1 cellular context compared by ENCODE assay signal in the genomic region with DNA sequence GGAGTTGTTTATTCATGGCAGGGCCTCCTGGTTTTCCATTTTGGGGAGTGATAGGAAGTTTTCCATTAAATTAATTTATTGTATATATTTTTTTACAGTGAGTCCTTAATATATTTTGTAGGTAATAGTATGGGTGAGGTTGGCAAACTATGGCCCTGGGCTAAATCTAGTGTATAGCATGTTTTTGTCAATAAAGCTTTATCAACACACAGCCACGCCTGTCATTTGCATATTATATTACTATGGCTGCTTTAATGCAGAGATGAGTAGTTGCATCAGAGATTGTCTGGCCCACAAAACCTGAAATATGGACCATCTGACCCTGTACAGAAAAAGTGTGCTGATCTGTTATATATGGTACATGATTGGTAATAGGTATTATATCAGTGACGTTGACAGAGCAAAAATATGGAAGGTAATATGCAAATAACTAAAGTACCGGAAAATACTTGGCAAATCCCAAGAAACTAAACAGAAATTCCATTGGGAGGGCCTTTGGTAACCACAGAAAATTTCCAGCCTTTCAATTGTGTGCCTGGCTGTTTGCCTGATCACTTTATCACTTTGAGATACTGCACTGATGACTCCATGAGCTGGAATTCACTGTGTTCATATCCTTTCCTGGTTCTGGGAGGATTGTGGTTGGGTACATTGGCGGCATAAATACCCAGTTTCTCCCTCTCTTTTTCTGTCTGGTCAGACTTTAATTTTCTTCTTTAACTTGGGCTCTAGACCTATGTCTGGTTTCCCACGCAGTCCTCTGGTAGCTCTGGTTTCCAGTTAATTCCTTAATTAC.
TF ChIP-seq lines count a peak whose summit lies in the region.

No MANE protein-coding gene starts in this region.

TF ChIP-seq in K562, 482 proteins besides CTCF, POLR2A, EP300 and RAD21 (continued from another document):
- TF ChIP-seq, protein P1, sequence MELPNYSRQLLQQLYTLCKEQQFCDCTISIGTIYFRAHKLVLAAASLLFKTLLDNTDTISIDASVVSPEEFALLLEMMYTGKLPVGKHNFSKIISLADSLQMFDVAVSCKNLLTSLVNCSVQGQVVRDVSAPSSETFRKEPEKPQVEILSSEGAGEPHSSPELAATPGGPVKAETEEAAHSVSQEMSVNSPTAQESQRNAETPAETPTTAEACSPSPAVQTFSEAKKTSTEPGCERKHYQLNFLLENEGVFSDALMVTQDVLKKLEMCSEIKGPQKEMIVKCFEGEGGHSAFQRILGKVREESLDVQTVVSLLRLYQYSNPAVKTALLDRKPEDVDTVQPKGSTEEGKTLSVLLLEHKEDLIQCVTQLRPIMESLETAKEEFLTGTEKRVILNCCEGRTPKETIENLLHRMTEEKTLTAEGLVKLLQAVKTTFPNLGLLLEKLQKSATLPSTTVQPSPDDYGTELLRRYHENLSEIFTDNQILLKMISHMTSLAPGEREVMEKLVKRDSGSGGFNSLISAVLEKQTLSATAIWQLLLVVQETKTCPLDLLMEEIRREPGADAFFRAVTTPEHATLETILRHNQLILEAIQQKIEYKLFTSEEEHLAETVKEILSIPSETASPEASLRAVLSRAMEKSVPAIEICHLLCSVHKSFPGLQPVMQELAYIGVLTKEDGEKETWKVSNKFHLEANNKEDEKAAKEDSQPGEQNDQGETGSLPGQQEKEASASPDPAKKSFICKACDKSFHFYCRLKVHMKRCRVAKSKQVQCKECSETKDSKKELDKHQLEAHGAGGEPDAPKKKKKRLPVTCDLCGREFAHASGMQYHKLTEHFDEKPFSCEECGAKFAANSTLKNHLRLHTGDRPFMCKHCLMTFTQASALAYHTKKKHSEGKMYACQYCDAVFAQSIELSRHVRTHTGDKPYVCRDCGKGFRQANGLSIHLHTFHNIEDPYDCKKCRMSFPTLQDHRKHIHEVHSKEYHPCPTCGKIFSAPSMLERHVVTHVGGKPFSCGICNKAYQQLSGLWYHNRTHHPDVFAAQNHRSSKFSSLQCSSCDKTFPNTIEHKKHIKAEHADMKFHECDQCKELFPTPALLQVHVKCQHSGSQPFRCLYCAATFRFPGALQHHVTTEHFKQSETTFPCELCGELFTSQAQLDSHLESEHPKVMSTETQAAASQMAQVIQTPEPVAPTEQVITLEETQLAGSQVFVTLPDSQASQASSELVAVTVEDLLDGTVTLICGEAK (IDR thresholded peaks at IDR 0.05), result peak; percentile 90
- TF ChIP-seq, protein P1 (CRISPR knock-in tag; IDR thresholded peaks at IDR 0.05), result peak; percentile 76
